Comparison of ENCODE assay signal across 21 cellular contexts in the genomic region with DNA sequence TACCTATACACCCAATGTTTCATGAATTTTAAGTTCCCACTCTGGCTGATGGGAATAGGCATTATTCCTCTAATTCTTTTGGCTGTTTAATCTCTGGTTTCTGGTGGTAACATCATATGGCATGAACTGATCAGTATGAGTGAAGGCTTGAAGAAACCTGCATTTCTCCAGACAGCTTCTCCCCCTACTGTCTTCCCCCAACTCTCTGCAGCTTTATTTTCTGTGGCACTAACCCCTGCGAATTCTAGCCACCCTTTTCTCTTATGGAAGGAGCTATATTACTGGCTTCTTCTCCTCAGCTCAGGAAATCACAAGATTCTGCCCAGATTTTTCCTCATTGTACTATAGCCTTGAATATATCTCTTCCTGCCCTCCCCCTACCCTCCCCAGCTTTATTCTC. TPM values are rescaled to one million over a fixed set of nuclear protein-coding genes. Genes with fewer than 3 reads are reported as not detected.
DNase-seq lines count a peak whose midpoint lies in the region; ATAC-seq, FAIRE-seq and TF ChIP-seq lines count a peak whose summit lies in the region.
"Had no signal": no experiment of that assay in that cellular context is flagged by ENCODE, and none has a peak within 500 bp of the region (broad histone marks: within the 10 kb centered on the region; RNA-seq: fewer than 3 reads in every experiment).

No MANE protein-coding gene starts in this region.

- H3F3A ChIP-seq in GM23338 (replicated peaks; ENCODE audit: low read depth): no peaks in the 10 kb centered on the region
- no peaks in the 10 kb centered on the region for H3F3A ChIP-seq in neural progenitor cell (ENCODE audit: low read depth)

- intact Hi-C loops in dendritic cell treated with granulocyte-macrophage colony-stimulating factor and Interleukin-4, amounts not matched to agents 40 ng/mL and 50 ng/mL, for 4 days (cut with micrococcal nuclease): loop anchor here (5.0 to 10.0 kb wide), 3 partner anchors 134 to 236 kb away; partner anchors contain the start of gene CASP1
- intact Hi-C loops in endothelial cell of umbilical vein (cut with micrococcal nuclease) (no loop called here), posterior cingulate gyrus (cut with DNase I) (no loop called here)

- H3K36me3 ChIP-seq in GM23338 (ENCODE audit: insufficient read depth) (no peaks in the 10 kb centered on the region), endothelial cell of umbilical vein (ENCODE audit: control insufficient read depth in 2 of 2, extremely low read depth in 1 of 2, insufficient read depth in 2 of 2, low read length in 2 of 2) (no peaks in the 10 kb centered on the region), neural progenitor cell (no peaks in the 10 kb centered on the region)

- CTCF ChIA-PET in endothelial cell of umbilical vein (lab: Charles Lee): interaction anchor here (2.2 kb wide), 1 partner anchor 15 kb away, joined by 5 read pairs; no protein-coding TSS in a partner anchor

- H3K79me2 ChIP-seq in GM23338 (replicated peaks; ENCODE audit: insufficient read depth): no peaks in the 10 kb centered on the region
- H3K79me2 ChIP-seq in endothelial cell of umbilical vein (ENCODE audit: control insufficient read depth, insufficient read depth, low read length): no peaks in the 10 kb centered on the region
- no peaks in the 10 kb centered on the region for H3K79me2 ChIP-seq in neural progenitor cell (ENCODE audit: low read depth)

- H4K20me1 ChIP-seq in GM23338 (replicated peaks; ENCODE audit: insufficient read depth) (no peaks in the 10 kb centered on the region), endothelial cell of umbilical vein (replicated peaks; ENCODE audit: control insufficient read depth, extremely low read depth, insufficient read depth, low read length) (no peaks in the 10 kb centered on the region), neural progenitor cell (ENCODE audit: low read depth) (no peaks in the 10 kb centered on the region)
- H4K20me1 ChIP-seq: BLaER1 treated with 17β-estradiol and CSF1 and Interleukin-3, amounts not matched to agents 10 nM and 100 nM had no signal

- H2AFZ ChIP-seq in GM23338 (peak overlapping the region; percentile 87; the same call in 1 of the 2 replicates), endothelial cell of umbilical vein (ENCODE audit: low read depth, low read length) (no peak overlapping the region), neural progenitor cell (replicated peaks) (peak overlapping the region; percentile 46)
- H2AFZ ChIP-seq: GM23248 had no signal

- H3K4me3 Mint-ChIP-seq in GM23338 (no peak overlapping the region), neural progenitor cell (no peak overlapping the region)
- H3K4me3 Mint-ChIP-seq in dendritic cell treated with granulocyte-macrophage colony-stimulating factor and Interleukin-4, amounts not matched to agents 40 ng/mL and 50 ng/mL, for 4 days: no peak overlapping the region
- H3K4me3 Mint-ChIP-seq: B cell; CD4-positive, CD25-positive, alpha-beta regulatory T cell had no signal

- no TSS peak for BruUV-seq in endothelial cell of umbilical vein (replicated peaks; lab: Mats Ljungman, UMichigan)

- peaks cover 14% of the 10 kb centered on the region; the same call in 1 of the 2 replicates for H3K4me1 ChIP-seq in GM23338 (ENCODE audit: insufficient read depth)
- H3K4me1 ChIP-seq in endothelial cell of umbilical vein (ENCODE audit: control insufficient read depth, extremely low read depth, insufficient read depth, low read length): no peaks in the 10 kb centered on the region
- H3K4me1 ChIP-seq in neural progenitor cell: no peaks in the 10 kb centered on the region
- H3K4me1 ChIP-seq: Caco-2 had no signal

- POLR2A ChIA-PET in endothelial cell of umbilical vein (lab: Charles Lee): no interaction called here

- no peaks in the 10 kb centered on the region for H3K9me1 ChIP-seq in endothelial cell of umbilical vein (replicated peaks; ENCODE audit: control insufficient read depth, extremely low read depth, insufficient read depth, low read length)

- H3K27ac Mint-ChIP-seq in GM23338 (peak overlapping the region; percentile 39), neural progenitor cell (no peak overlapping the region)
- H3K27ac Mint-ChIP-seq in dendritic cell treated with granulocyte-macrophage colony-stimulating factor and Interleukin-4, amounts not matched to agents 40 ng/mL and 50 ng/mL, for 4 days: peak overlapping the region; percentile 75
- H3K27ac Mint-ChIP-seq: B cell had no signal

- no peak overlapping the region for H3K4me3 ChIP-seq in GM23338
- H3K4me3 ChIP-seq in endothelial cell of umbilical vein (replicated peaks in 1 of 3; ENCODE audit: insufficient read depth in 1 of 3, low read depth in 1 of 3, low read length in 3 of 3): no peak overlapping the region
- no peak overlapping the region for H3K4me3 ChIP-seq in neural progenitor cell
- H3K4me3 ChIP-seq: BLaER1 treated with 17β-estradiol and CSF1 and Interleukin-3, amounts not matched to agents 10 nM and 100 nM; GM23248 had no signal

- H3K27me3 ChIP-seq in GM23338 (ENCODE audit: insufficient read depth) (no peaks in the 10 kb centered on the region), endothelial cell of umbilical vein (ENCODE audit: control insufficient read depth in 2 of 2, insufficient read depth in 2 of 2, low read length in 2 of 2) (no peaks in the 10 kb centered on the region), neural progenitor cell (no peaks in the 10 kb centered on the region)
- H3K27me3 ChIP-seq: BLaER1 treated with 17β-estradiol and CSF1 and Interleukin-3, amounts not matched to agents 10 nM and 100 nM had no signal

- H3K36me3 Mint-ChIP-seq in GM23338 (ENCODE audit: low read depth): peaks cover 22% of the 10 kb centered on the region
- peaks cover 16% of the 10 kb centered on the region for H3K36me3 Mint-ChIP-seq in dendritic cell treated with granulocyte-macrophage colony-stimulating factor and Interleukin-4, amounts not matched to agents 40 ng/mL and 50 ng/mL, for 4 days (ENCODE audit: low read depth)
- H3K36me3 Mint-ChIP-seq in neural progenitor cell: no peaks in the 10 kb centered on the region

- TF ChIP-seq CTCF in GM23338 (conservative IDR thresholded peaks at IDR 0.05; ENCODE audit: low read depth in 2 of 2) (peak in 1 of 2 experiments; percentile 12; a peak in 1 of 4 replicates), endothelial cell of umbilical vein (IDR thresholded peaks at IDR 0.05; ENCODE audit: extremely low read depth in 1 of 2, insufficient read depth in 1 of 2, low read depth in 1 of 2, low read length in 2 of 2) (no peak), neural progenitor cell (IDR thresholded peaks at IDR 0.05) (no peak)

- H3K4me1 Mint-ChIP-seq in GM23338 (peaks cover 6% of the 10 kb centered on the region), neural progenitor cell (no peaks in the 10 kb centered on the region)
- H3K4me1 Mint-ChIP-seq in dendritic cell treated with granulocyte-macrophage colony-stimulating factor and Interleukin-4, amounts not matched to agents 40 ng/mL and 50 ng/mL, for 4 days (ENCODE audit: low read depth): peaks cover 13% of the 10 kb centered on the region

- H3K9me3 ChIP-seq in endothelial cell of umbilical vein (replicated peaks; ENCODE audit: control insufficient read depth, insufficient read depth, low read length) (no peaks in the 10 kb centered on the region), neural progenitor cell (ENCODE audit: low read depth) (no peaks in the 10 kb centered on the region)
- H3K9me3 ChIP-seq: Caco-2 had no signal

- peak; percentile 3 for DNase-seq in GM23338 (ENCODE audit: low spot score)
- DNase-seq in endothelial cell of umbilical vein (ENCODE audit: low read depth, low spot score): peak; percentile 24
- no peak for DNase-seq in neural progenitor cell (ENCODE audit: low spot score)
- no peak for DNase-seq in posterior cingulate gyrus
- DNase-seq in RKO (ENCODE audit: low spot score): no peak
- DNase-seq: Caco-2; CD4-positive, CD25-positive, alpha-beta regulatory T cell; GF-D8; GM23248; H7 had no signal

- H3K9me2 ChIP-seq in GM23338 (ENCODE audit: insufficient read depth): no peaks in the 10 kb centered on the region

- H3K9ac ChIP-seq in endothelial cell of umbilical vein (replicated peaks; ENCODE audit: extremely low read depth, insufficient read depth, low read length) (no peak overlapping the region), neural progenitor cell (no peak overlapping the region)
- H3K9ac ChIP-seq: GM23248, KMS-11 had no signal

- FAIRE-seq in endothelial cell of umbilical vein (lab: Jason Lieb, UNC): no peak
- FAIRE-seq: D721Med had no signal

- dilution Hi-C loops in endothelial cell of umbilical vein (cut with MboI; ENCODE audit: extremely low pct_ligation_motif_present, low sequenced_read_pairs): no loop called here

- H3K4me2 ChIP-seq in GM23338 (no peak overlapping the region), endothelial cell of umbilical vein (ENCODE audit: insufficient read depth, low read length) (no peak overlapping the region), neural progenitor cell (no peak overlapping the region)
- H3K4me2 ChIP-seq: KMS-11 had no signal

- peaks cover 16% of the 10 kb centered on the region for H3K9me3 Mint-ChIP-seq in GM23338
- peaks cover 18% of the 10 kb centered on the region for H3K9me3 Mint-ChIP-seq in dendritic cell treated with granulocyte-macrophage colony-stimulating factor and Interleukin-4, amounts not matched to agents 40 ng/mL and 50 ng/mL, for 4 days
- H3K9me3 Mint-ChIP-seq in neural progenitor cell: peaks cover 2% of the 10 kb centered on the region

- peak; percentile 50 for ATAC-seq in GM23338
- no peak for ATAC-seq in GM18505 (IDR thresholded peaks at IDR 0.05; ENCODE audit: unreplicated experiment)
- ATAC-seq in GM18498 (IDR thresholded peaks at IDR 0.05; ENCODE audit: unreplicated experiment): no peak

- H3K27me3 Mint-ChIP-seq in GM23338 (ENCODE audit: insufficient read depth, low read depth, poor library complexity): peaks cover 3% of the 10 kb centered on the region
- H3K27me3 Mint-ChIP-seq in dendritic cell treated with granulocyte-macrophage colony-stimulating factor and Interleukin-4, amounts not matched to agents 40 ng/mL and 50 ng/mL, for 4 days: no peaks in the 10 kb centered on the region
- no peaks in the 10 kb centered on the region for H3K27me3 Mint-ChIP-seq in neural progenitor cell (ENCODE audit: insufficient read depth, low read depth)
- H3K27me3 Mint-ChIP-seq: B cell; CD4-positive, CD25-positive, alpha-beta regulatory T cell had no signal

- H3K27ac ChIP-seq in GM23338 (ENCODE audit: low read depth) (no peak overlapping the region), endothelial cell of umbilical vein (ENCODE audit: insufficient read depth, low read depth, low read length) (no peak overlapping the region), neural progenitor cell (no peak overlapping the region)
- H3K27ac ChIP-seq: GM23248, HL-60, KMS-11 had no signal

- TF ChIP-seq POLR2A in endothelial cell of umbilical vein (IDR thresholded peaks at IDR 0.05; ENCODE audit: low read depth, low read length) (no peak), GM18505 (IDR thresholded peaks at IDR 0.05; ENCODE audit: borderline replicate concordance, extremely low read depth, insufficient read depth, insufficient read length) (no peak)

RNA-seq across cellular contexts. Expression of gene CASP12, which starts 57.1 kb away (rescaled TPM):
- not detected in 2 replicates for total RNA-seq in GM23338 (2014; rRNA removed; shearing (Covaris generic))
- polyA plus RNA-seq in GM23338 (2016; fragmentation: Nextera tagmentation; extraction: Ambion mirVana) (not detected in 2 replicates), endothelial cell of umbilical vein (1.4 and 1.5 TPM in 2 replicates)
- total RNA-seq in endothelial cell of umbilical vein (2.6 and 3.9 TPM in 2 replicates), neural progenitor cell (ENCODE audit: low replicate concordance) (not detected in 2 replicates)
- 1.5 TPM in 2 replicates for polyA plus RNA-seq in endothelial cell of umbilical vein (2011; cell fraction: cytosol; rRNA removed)
- polyA plus RNA-seq in endothelial cell of umbilical vein (2011; cell fraction: nucleus; rRNA removed): 6.5 and 8.2 TPM in 2 replicates
- 2.0 and 3.4 TPM in 2 replicates for polyA plus RNA-seq in endothelial cell of umbilical vein (2012)
- 2.0 and 4.5 TPM in 2 replicates for polyA minus RNA-seq in endothelial cell of umbilical vein
- not detected for polyA minus RNA-seq in endothelial cell of umbilical vein (2011; cell fraction: cytosol; rRNA and poly(A)+ RNA removed)
- polyA minus RNA-seq in endothelial cell of umbilical vein (2011; cell fraction: nucleus; rRNA and poly(A)+ RNA removed): 7.9 and 10.2 TPM in 2 replicates
- total RNA-seq: A172, B cell, Caco-2, Daoy, GM23248, H7, HT1080 had no signal
- polyA plus RNA-seq: GM23248 had no signal

Comparison
In these comparisons a context has a peak if more than half of its experiments do, and no peak if none do; other contexts are left out.
1. DNase-seq: peak in GM23338 (single experiment) and endothelial cell of umbilical vein (single experiment); none in neural progenitor cell (single experiment), posterior cingulate gyrus (0 of 10) and RKO (single experiment).